ENCODE assay signal across 16 cellular contexts in the genomic region with DNA sequence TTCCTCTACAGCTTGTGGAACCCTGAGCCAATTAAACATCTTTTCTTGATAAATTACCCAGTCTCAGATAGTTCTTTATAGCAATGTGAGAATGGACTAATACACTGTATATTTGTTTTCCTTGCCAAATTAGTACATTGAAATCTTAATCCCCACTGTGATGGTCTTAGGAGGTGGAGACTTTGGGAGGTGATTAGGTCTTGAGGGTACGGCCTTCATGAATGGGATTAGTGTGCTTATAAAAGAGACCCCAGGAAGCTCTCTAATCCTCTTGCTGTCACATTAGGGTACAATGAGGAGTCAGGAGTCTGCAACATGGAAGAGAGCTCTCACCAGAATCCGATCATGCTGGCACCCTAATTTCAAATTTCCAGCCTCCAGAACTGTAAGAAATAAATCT.
DNase-seq lines count a peak whose midpoint lies in the region; ATAC-seq, FAIRE-seq and TF ChIP-seq lines count a peak whose summit lies in the region.
"Had no signal": no experiment of that assay in that cellular context is flagged by ENCODE, and none has a peak within 500 bp of the region (broad histone marks: within the 10 kb centered on the region; RNA-seq: fewer than 3 reads in every experiment).

No MANE protein-coding gene starts in this region.

- no peak overlapping the region for H2BK20ac ChIP-seq in H1 (ENCODE audit: low read length)

- no peaks in the 10 kb centered on the region for H3F3A ChIP-seq in GM23338 (replicated peaks; ENCODE audit: low read depth)

- CTCF ChIA-PET in H1 (lab: Charles Lee; ENCODE audit: partially characterized antibody), result no interaction called here

- H2AFZ ChIP-seq in GM23338, result 0 out of 2 replicates have a peak overlapping the region, but pooled peaks have one; percentile 1
- H2AFZ ChIP-seq in H1 (ENCODE audit: low read length), result no peak overlapping the region
- H2AFZ ChIP-seq in neuronal stem cell (ENCODE audit: low read length), result no peak overlapping the region
- H2AFZ ChIP-seq: GM23248 had no signal

- TF ChIP-seq CTCF in GM23338 (conservative IDR thresholded peaks at IDR 0.05; ENCODE audit: low read depth in 2 of 2) (no peak), H1 (IDR thresholded peaks at IDR 0.05; ENCODE audit: control extremely low read depth in 1 of 3, insufficient read depth in 1 of 3, low read depth in 1 of 3, low read length in 3 of 3) (no peak)

- POLR2A ChIA-PET in H1 (lab: Charles Lee; ENCODE audit: partially characterized antibody), result no interaction called here

- H2BK12ac ChIP-seq in H1 (ENCODE audit: low read depth, low read length) (peak overlapping the region; percentile 81; the same call in 1 of the 2 replicates), neuronal stem cell (ENCODE audit: low read length) (no peak overlapping the region)

- H3K79me1 ChIP-seq in H1 (ENCODE audit: low read depth, low read length) (no peaks in the 10 kb centered on the region), neuronal stem cell (ENCODE audit: low read depth, low read length) (no peaks in the 10 kb centered on the region)

- no peaks in the 10 kb centered on the region for H3K9me2 ChIP-seq in GM23338 (ENCODE audit: insufficient read depth)

- no peak overlapping the region for H3K14ac ChIP-seq in H1 (ENCODE audit: insufficient read length)
- no peak overlapping the region for H3K14ac ChIP-seq in neuronal stem cell (ENCODE audit: low read length)

- H3K79me2 ChIP-seq in GM23338 (replicated peaks; ENCODE audit: insufficient read depth) (no peaks in the 10 kb centered on the region), H1 (ENCODE audit: control insufficient read depth in 1 of 2, insufficient read depth in 2 of 2, low read length in 2 of 2) (no peaks in the 10 kb centered on the region)

- H3K56ac ChIP-seq in H1 (replicated peaks; ENCODE audit: insufficient read length, low read depth, low read length), result no peak overlapping the region

- H3K9me3 Mint-ChIP-seq in GM23338, result no peaks in the 10 kb centered on the region
- H3K9me3 Mint-ChIP-seq: CD8-positive, alpha-beta T cell; H9; IgD-negative memory B cell had no signal

- ATAC-seq in GM23338 (peak; percentile 35; the same call in 2 of the 3 replicates), GM19395 (IDR thresholded peaks at IDR 0.05; ENCODE audit: unreplicated experiment) (no peak)
- ATAC-seq: CD8-positive, alpha-beta T cell had no signal

- no peak for TF ChIP-seq RAD21 in H1 (IDR thresholded peaks at IDR 0.05 in 1 of 2, conservative IDR thresholded peaks at IDR 0.05 in 1 of 2; ENCODE audit: low read depth in 2 of 2, low read length in 2 of 2)

- H3K4me2 ChIP-seq in GM23338, result no peak overlapping the region
- no peak overlapping the region for H3K4me2 ChIP-seq in H1 (ENCODE audit: insufficient read depth in 1 of 2, low read depth in 2 of 2, low read length in 2 of 2)
- no peak overlapping the region for H3K4me2 ChIP-seq in neuronal stem cell (ENCODE audit: insufficient read depth, low read length, poor library complexity, severe bottlenecking)

- H4K20me1 ChIP-seq in GM23338 (replicated peaks; ENCODE audit: insufficient read depth) (no peaks in the 10 kb centered on the region), H1 (replicated peaks in 1 of 2; ENCODE audit: control insufficient read depth in 1 of 2, insufficient read depth in 2 of 2, low read length in 2 of 2) (no peaks in the 10 kb centered on the region)

- no peak for TF ChIP-seq EP300 in H1 (IDR thresholded peaks at IDR 0.05; ENCODE audit: borderline replicate concordance in 1 of 2, low read depth in 2 of 2, low read length in 2 of 2)

- H4K5ac ChIP-seq in H1 (ENCODE audit: insufficient read length, low read depth, low read length), result no peak overlapping the region

- no peak overlapping the region for H2BK15ac ChIP-seq in H1 (ENCODE audit: low read length)
- no peak overlapping the region for H2BK15ac ChIP-seq in neuronal stem cell (ENCODE audit: low read length)

- H3K4ac ChIP-seq in H1 (replicated peaks; ENCODE audit: insufficient read length, low read depth, low read length), result no peak overlapping the region
- no peak overlapping the region for H3K4ac ChIP-seq in neuronal stem cell (ENCODE audit: low read length)

- no peak for FAIRE-seq in H1 (lab: Jason Lieb, UNC)
- FAIRE-seq: GM18507 had no signal

- H3K4me3 Mint-ChIP-seq in GM23338, result no peak overlapping the region
- H3K4me3 Mint-ChIP-seq: CD8-positive, alpha-beta T cell; H9; IgD-negative memory B cell had no signal

- DNase-seq in GM23338 (ENCODE audit: low spot score) (no peak), H1 (ENCODE audit: low read depth in 1 of 2, low spot score in 2 of 2) (no peak), neuronal stem cell (ENCODE audit: low spot score) (peak; percentile 65), mesenteric fat pad (ENCODE audit: low spot score) (no peak), superior temporal gyrus (ENCODE audit: extremely low spot score) (no peak), SHP77 (lab: John Stamatoyannopoulos, UW) (no peak)
- DNase-seq: BE2C; CD8-positive, alpha-beta T cell; COR-L47; DMS53; GM23248; H9 had no signal

- H3K4me3 ChIP-seq in GM23338 (no peak overlapping the region), H1 (ENCODE audit: extremely low read depth in 1 of 4, insufficient read depth in 2 of 4, low read depth in 3 of 4, low read length in 4 of 4) (no peak overlapping the region), neuronal stem cell (ENCODE audit: low read length in 2 of 2) (no peak overlapping the region)
- H3K4me3 ChIP-seq: GM23248 had no signal

- no peak for TF ChIP-seq POLR2A in H1 (IDR thresholded peaks at IDR 0.05; ENCODE audit: control extremely low read depth in 1 of 2, low read depth in 2 of 2, low read length in 2 of 2)

- H3K27ac Mint-ChIP-seq in GM23338, result peak overlapping the region; percentile 47
- H3K27ac Mint-ChIP-seq: CD8-positive, alpha-beta T cell; H9 had no signal

- H2AK5ac ChIP-seq in H1 (ENCODE audit: low read depth, low read length) (no peak overlapping the region), neuronal stem cell (ENCODE audit: low read depth, low read length) (no peak overlapping the region)

- H3K4me1 ChIP-seq in GM23338 (ENCODE audit: insufficient read depth) (peaks cover 9% of the 10 kb centered on the region; the same call in 1 of the 2 replicates), H1 (replicated peaks in 1 of 4; ENCODE audit: control insufficient read depth in 3 of 4, insufficient read depth in 4 of 4, low read length in 3 of 4) (peaks cover 0 to 3% (median 2%) of the 10 kb centered on the region in 4 experiments; a peak in 3 of 7 replicates), neuronal stem cell (ENCODE audit: control insufficient read depth in 2 of 2, insufficient read depth in 1 of 2, low read depth in 1 of 2, low read length in 2 of 2) (peaks cover 0 to 5% of the 10 kb centered on the region in 2 donors)
- H3K4me1 ChIP-seq: BE2C had no signal

- no peaks in the 10 kb centered on the region for H3K36me3 Mint-ChIP-seq in GM23338 (ENCODE audit: low read depth)
- H3K36me3 Mint-ChIP-seq: CD8-positive, alpha-beta T cell; IgD-negative memory B cell had no signal

- H3K4me1 Mint-ChIP-seq in GM23338, result peaks cover 16% of the 10 kb centered on the region; the same call in 2 of the 3 replicates
- H3K4me1 Mint-ChIP-seq: IgD-negative memory B cell had no signal

- H3K27me3 ChIP-seq in GM23338 (ENCODE audit: insufficient read depth) (no peaks in the 10 kb centered on the region), H1 (replicated peaks in 1 of 4; ENCODE audit: control insufficient read depth in 3 of 4, extremely low read depth in 1 of 4, insufficient read depth in 3 of 4, low read length in 3 of 4) (no peaks in the 10 kb centered on the region), neuronal stem cell (ENCODE audit: control insufficient read depth in 3 of 3, insufficient read depth in 3 of 3, low read depth in 1 of 3, low read length in 3 of 3) (no peaks in the 10 kb centered on the region)
- H3K27me3 ChIP-seq: BE2C had no signal

- H3K36me3 ChIP-seq in GM23338 (ENCODE audit: insufficient read depth) (no peaks in the 10 kb centered on the region; the same call in 1 of the 2 replicates), H1 (ENCODE audit: control insufficient read depth in 2 of 4, insufficient read depth in 4 of 4, low read length in 3 of 4) (no peaks in the 10 kb centered on the region), neuronal stem cell (replicated peaks in 1 of 2; ENCODE audit: control insufficient read depth in 2 of 2, insufficient read depth in 2 of 2, low read length in 2 of 2) (no peaks in the 10 kb centered on the region)
- H3K36me3 ChIP-seq: BE2C had no signal

- no peaks in the 10 kb centered on the region for H3K27me3 Mint-ChIP-seq in GM23338 (ENCODE audit: insufficient read depth, low read depth, poor library complexity)

- H3K23ac ChIP-seq in H1 (ENCODE audit: insufficient read length) (no peak overlapping the region), neuronal stem cell (ENCODE audit: low read depth, low read length, poor library complexity) (no peak overlapping the region)

- H3K18ac ChIP-seq in H1 (ENCODE audit: extremely low read depth, low read length) (no peak overlapping the region), neuronal stem cell (ENCODE audit: low read length) (no peak overlapping the region)

- H3K27ac ChIP-seq in GM23338 (ENCODE audit: low read depth) (no peak overlapping the region), H1 (ENCODE audit: low read depth, low read length) (no peak overlapping the region), neuronal stem cell (replicated peaks; ENCODE audit: low read length) (peak overlapping the region; percentile 47)
- H3K27ac ChIP-seq: C4-2B, GM23248 had no signal

- H4K91ac ChIP-seq in H1 (replicated peaks; ENCODE audit: insufficient read length, low read length) (no peak overlapping the region), neuronal stem cell (ENCODE audit: low read depth, low read length, poor library complexity) (no peak overlapping the region)

- 91% methylated on average over 2 of the region's 2 CpGs; no CpG with 5 or more reads in 1 of the 2 experiments for WGBS in H1 (ENCODE audit: extremely low coverage in 1 of 2, insufficient coverage in 1 of 2, insufficient read length in 1 of 2, insufficient replicate concordance in 2 of 2, low coverage in 1 of 2, low lambda C conversion rate in 2 of 2, missing lambda C conversion rate in 1 of 2), 2 experiments
- no CpG with 5 or more reads among the region's 2 CpGs for WGBS in neuronal stem cell (ENCODE audit: extremely low coverage in 2 of 2, insufficient read length in 2 of 2, insufficient replicate concordance in 1 of 2), 2 donors

- H3K23me2 ChIP-seq in H1 (ENCODE audit: low read depth, low read length), result no peaks in the 10 kb centered on the region

- no peak overlapping the region for H4K8ac ChIP-seq in H1 (ENCODE audit: extremely low read depth, insufficient read depth, low read length)
- no peak overlapping the region for H4K8ac ChIP-seq in neuronal stem cell (ENCODE audit: low read depth, low read length)

- H3K9me3 ChIP-seq in H1 (ENCODE audit: insufficient read depth in 2 of 2, low read depth in 1 of 2, low read length in 1 of 2) (no peaks in the 10 kb centered on the region), neuronal stem cell (replicated peaks in 1 of 2; ENCODE audit: control insufficient read depth in 2 of 2, insufficient read depth in 1 of 2, low read depth in 1 of 2, low read length in 2 of 2) (peaks cover 0 to 2% of the 10 kb centered on the region in 2 donors)
- H3K9me3 ChIP-seq: BE2C had no signal

- H2BK120ac ChIP-seq in H1 (replicated peaks; ENCODE audit: low read depth, low read length), result no peak overlapping the region
- H2BK120ac ChIP-seq in neuronal stem cell (ENCODE audit: low read depth, low read length), result no peak overlapping the region

- no peak overlapping the region for H2BK5ac ChIP-seq in H1 (ENCODE audit: low read depth, low read length)
- H2BK5ac ChIP-seq in neuronal stem cell (ENCODE audit: low read length), result no peak overlapping the region

- H3K9ac ChIP-seq in H1 (replicated peaks in 1 of 4; ENCODE audit: extremely low read depth in 1 of 4, low read depth in 3 of 4, low read length in 3 of 4), result no peak overlapping the region
- H3K9ac ChIP-seq in neuronal stem cell (ENCODE audit: low read depth, low read length, poor library complexity), result no peak overlapping the region
- H3K9ac ChIP-seq: GM23248 had no signal
